Comparison of ENCODE assay signal across 1 cellular context in genomic region chr16:79601092-79601977, GRCh38.
A peak's percentile ranks its signal among the peaks of the same experiment; 100 is the strongest.
TF ChIP-seq lines count a peak whose summit lies in the region.

No MANE protein-coding gene starts in this region.

TF ChIP-seq in HepG2, 621 proteins besides CTCF, POLR2A, EP300 and RAD21 (continued from another document and continues in another):
- TF ChIP-seq CENPBD1 (CRISPR knock-in tag; IDR thresholded peaks at IDR 0.05; ENCODE audit: borderline replicate concordance, low read depth) (no peak), ZNF616 (CRISPR knock-in tag; IDR thresholded peaks at IDR 0.05; ENCODE audit: low read depth) (no peak), ATF3 (CRISPR knock-in tag; IDR thresholded peaks at IDR 0.05) (peak; percentile 46; the same call in 1 of the 2 replicates), ATF2 (CRISPR knock-in tag; IDR thresholded peaks at IDR 0.05) (no peak), REPIN1 (CRISPR knock-in tag; IDR thresholded peaks at IDR 0.05; ENCODE audit: borderline replicate concordance, low read depth) (peak; percentile 92), POLR2G (IDR thresholded peaks at IDR 0.05; ENCODE audit: low read depth, low read length) (no peak), HNRNPH1 (optimal IDR thresholded peaks at IDR 0.05; ENCODE audit: low read depth, low read length) (no peak), ZBTB2 (CRISPR knock-in tag; IDR thresholded peaks at IDR 0.05; ENCODE audit: low read depth) (no peak), SP140L (CRISPR knock-in tag; IDR thresholded peaks at IDR 0.05; ENCODE audit: borderline replicate concordance) (no peak), HNRNPK (IDR thresholded peaks at IDR 0.05; ENCODE audit: low read depth, low read length, poor library complexity, severe bottlenecking) (peak; percentile 10), ZNF788 (CRISPR knock-in tag; IDR thresholded peaks at IDR 0.05; ENCODE audit: borderline replicate concordance) (peak; percentile 68; the same call in 1 of the 2 replicates), ZNF569 (CRISPR knock-in tag; IDR thresholded peaks at IDR 0.05; ENCODE audit: borderline replicate concordance) (no peak), NR2C2 (CRISPR knock-in tag; IDR thresholded peaks at IDR 0.05; ENCODE audit: borderline replicate concordance) (peak; percentile 89), ZBTB7A (CRISPR knock-in tag; IDR thresholded peaks at IDR 0.05) (0 out of 2 replicates have a peak, but pooled peaks have one; percentile 81), ARHGAP35 (CRISPR knock-in tag; IDR thresholded peaks at IDR 0.05; ENCODE audit: borderline replicate concordance) (no peak), MLXIP (CRISPR knock-in tag; IDR thresholded peaks at IDR 0.05; ENCODE audit: borderline replicate concordance) (no peak), ZNF446 (CRISPR knock-in tag; IDR thresholded peaks at IDR 0.05) (no peak), FOSL2 (CRISPR knock-in tag; IDR thresholded peaks at IDR 0.05) (peak; percentile 40; the same call in 1 of the 2 replicates), KLF6 (CRISPR knock-in tag; IDR thresholded peaks at IDR 0.05) (no peak), ZNF260 (CRISPR knock-in tag; IDR thresholded peaks at IDR 0.05; ENCODE audit: borderline replicate concordance, low read depth) (no peak), HMGXB3 (CRISPR knock-in tag; IDR thresholded peaks at IDR 0.05; ENCODE audit: borderline replicate concordance) (0 out of 2 replicates have a peak, but pooled peaks have one; percentile 14), TBX3 (IDR thresholded peaks at IDR 0.05; ENCODE audit: borderline replicate concordance) (peak; percentile 54; the same call in 1 of the 2 replicates), USF2 (IDR thresholded peaks at IDR 0.05; ENCODE audit: low read depth, low read length) (no peak), USF2 (CRISPR knock-in tag; IDR thresholded peaks at IDR 0.05; ENCODE audit: borderline replicate concordance) (no peak), HMG20A (CRISPR knock-in tag; IDR thresholded peaks at IDR 0.05; ENCODE audit: borderline replicate concordance) (peak; percentile 19; the same call in 1 of the 2 replicates), MZF1 (CRISPR knock-in tag; IDR thresholded peaks at IDR 0.05; ENCODE audit: borderline replicate concordance) (no peak), ZMYM2 (CRISPR knock-in tag; IDR thresholded peaks at IDR 0.05) (peak; percentile 47; the same call in 1 of the 2 replicates), TRIM24 (CRISPR knock-in tag; IDR thresholded peaks at IDR 0.05) (no peak; the same call in 1 of the 2 replicates), ZNF570 (CRISPR knock-in tag; IDR thresholded peaks at IDR 0.05; ENCODE audit: borderline replicate concordance) (no peak), GLI4 (CRISPR knock-in tag; IDR thresholded peaks at IDR 0.05; ENCODE audit: borderline replicate concordance) (no peak), ZKSCAN5 (CRISPR knock-in tag; IDR thresholded peaks at IDR 0.05) (no peak), CEBPB (IDR thresholded peaks at IDR 0.05; ENCODE audit: borderline replicate concordance, low read depth, low read length) (peak; percentile 52; the same call in 1 of the 2 replicates), TBL1XR1 (IDR thresholded peaks at IDR 0.05; ENCODE audit: borderline replicate concordance, low read length, partially characterized antibody) (no peak), ZNF34 (CRISPR knock-in tag; IDR thresholded peaks at IDR 0.05; ENCODE audit: borderline replicate concordance) (no peak), SNAI1 (CRISPR knock-in tag; IDR thresholded peaks at IDR 0.05; ENCODE audit: borderline replicate concordance) (no peak), PRDM4 (CRISPR knock-in tag; IDR thresholded peaks at IDR 0.05; ENCODE audit: borderline replicate concordance) (no peak), AFF4 (CRISPR knock-in tag; IDR thresholded peaks at IDR 0.05) (no peak), ZNF12 (CRISPR knock-in tag; IDR thresholded peaks at IDR 0.05) (no peak), ZNF414 (CRISPR knock-in tag; IDR thresholded peaks at IDR 0.05) (no peak), ZNF605 (CRISPR knock-in tag; IDR thresholded peaks at IDR 0.05) (peak; percentile 36)
